ENCODE assay signal across 25 cellular contexts in the genomic region with DNA sequence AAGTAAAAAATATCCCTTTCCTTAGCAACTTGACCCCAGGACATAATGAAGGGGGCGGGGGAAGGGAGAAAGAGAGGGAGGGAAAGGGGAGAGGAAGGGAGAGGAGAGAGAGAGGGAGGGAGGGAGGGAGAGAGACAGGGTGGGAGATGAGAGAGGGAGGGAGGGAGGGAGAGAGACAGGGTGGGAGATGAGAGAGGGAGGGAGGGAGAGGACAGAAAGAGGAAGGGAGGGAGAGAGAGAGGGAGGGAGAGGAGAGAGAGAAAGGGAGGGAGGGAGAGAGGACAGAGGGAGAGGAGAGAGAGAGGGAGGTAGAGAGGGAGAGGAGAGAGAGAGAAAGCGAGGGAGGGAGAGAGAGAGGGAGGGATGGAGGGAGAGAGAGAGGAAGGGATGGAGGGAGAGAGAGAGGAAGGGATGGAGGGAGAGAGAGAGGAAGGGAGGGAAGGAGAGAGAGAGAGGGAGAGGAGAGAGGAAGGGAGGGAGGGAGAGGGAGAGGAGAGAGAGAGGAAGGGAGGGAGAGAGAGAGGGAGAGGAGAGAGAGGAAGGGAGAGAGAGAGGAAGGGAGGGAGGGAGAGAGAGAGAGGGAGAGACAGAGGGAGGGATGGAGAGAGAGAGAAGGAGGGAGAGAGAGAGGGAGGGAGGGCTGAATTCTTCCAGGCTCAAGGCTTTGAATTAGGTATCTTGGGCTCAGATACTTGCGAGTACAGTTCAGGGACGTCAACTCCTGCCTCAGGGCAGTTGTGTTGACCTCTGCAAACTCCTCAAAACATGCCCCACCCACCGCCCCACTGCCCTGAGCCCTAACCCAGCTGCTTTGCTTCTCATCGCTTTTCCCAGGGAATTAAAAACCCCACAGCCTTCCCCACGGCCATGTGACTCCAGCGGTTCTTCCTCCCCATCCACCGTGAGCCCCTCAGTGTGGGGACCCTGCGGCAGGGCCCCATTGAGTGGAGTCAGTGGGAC. TPM values are rescaled to one million over a fixed set of nuclear protein-coding genes. Genes with fewer than 3 reads are reported as not detected.
A peak's percentile ranks its signal among the peaks of the same experiment; 100 is the strongest.
DNase-seq lines count a peak whose midpoint lies in the region; ATAC-seq, FAIRE-seq and TF ChIP-seq lines count a peak whose summit lies in the region.
"Had no signal": no experiment of that assay in that cellular context is flagged by ENCODE, and none has a peak within 500 bp of the region (broad histone marks: within the 10 kb centered on the region; RNA-seq: fewer than 3 reads in every experiment).

No MANE protein-coding gene starts in this region.

- H3K23me2 ChIP-seq in H1 (ENCODE audit: low read depth, low read length) = peaks cover 3% of the 10 kb centered on the region; the same call in 1 of the 2 replicates

- no peak overlapping the region for H3K14ac ChIP-seq in H1 (ENCODE audit: insufficient read length)

- H2BK12ac ChIP-seq in H1 (ENCODE audit: low read depth, low read length) = peak overlapping the region; percentile 84; the same call in 1 of the 2 replicates

- peak overlapping the region; percentile 38 for H2BK120ac ChIP-seq in H1 (replicated peaks; ENCODE audit: low read depth, low read length)

- no peaks in the 10 kb centered on the region for H3K79me2 ChIP-seq in H1 (ENCODE audit: control insufficient read depth in 1 of 2, insufficient read depth in 2 of 2, low read length in 2 of 2)

- H3K27ac ChIP-seq in H1 (ENCODE audit: low read depth, low read length) = no peak overlapping the region
- peak overlapping the region; percentile 6 to 33 for H3K27ac ChIP-seq in tibial artery
- no peak overlapping the region for H3K27ac ChIP-seq in upper lobe of left lung
- H3K27ac ChIP-seq: 22Rv1, HL-60 had no signal

- no peak overlapping the region for H2AFZ ChIP-seq in H1 (ENCODE audit: low read length)

- H3K4me2 ChIP-seq in H1 (ENCODE audit: insufficient read depth in 1 of 2, low read depth in 2 of 2, low read length in 2 of 2) = peak overlapping the region; percentile 67 to 87; a peak in 3 of 4 replicates

- POLR2A ChIA-PET in H1 (lab: Charles Lee; ENCODE audit: partially characterized antibody) = interaction anchor here (1.8 kb wide), 1 partner anchor 13 kb away, joined by 4 read pairs; no protein-coding TSS in a partner anchor

- peak overlapping the region; percentile 19 for H3K18ac ChIP-seq in H1 (ENCODE audit: extremely low read depth, low read length)

- ATAC-seq in upper lobe of left lung (ENCODE audit: low FRiP score in 2 of 2) = no peak
- no peak for ATAC-seq in GM21576 (IDR thresholded peaks at IDR 0.05; ENCODE audit: unreplicated experiment)
- ATAC-seq: PC-3 had no signal

- H3K23ac ChIP-seq in H1 (ENCODE audit: insufficient read length) = no peak overlapping the region

- CTCF ChIA-PET in H1 (lab: Charles Lee; ENCODE audit: partially characterized antibody) = interaction anchor here (0.6 to 1.3 kb wide), 2 partner anchors 10 to 39 kb away, joined by 3 read pairs; no protein-coding TSS in a partner anchor

- intact Hi-C loops in tibial artery (cut with DNase I; ENCODE audit: low total_unique reads) = no loop called here

- FAIRE-seq in H1 (lab: Jason Lieb, UNC) = no peak
- no peak for FAIRE-seq in RCC 7860 (lab: Jason Lieb, UNC)
- FAIRE-seq: HTR-8/SVneo had no signal

- H4K8ac ChIP-seq in H1 (ENCODE audit: extremely low read depth, insufficient read depth, low read length) = 0 out of 2 replicates have a peak overlapping the region, but pooled peaks have one; percentile 1

- 59% methylated on average over 9 of the region's 10 CpGs; no CpG with 5 or more reads in 1 of the 2 experiments for WGBS in H1 (ENCODE audit: extremely low coverage in 1 of 2, insufficient coverage in 1 of 2, insufficient read length in 1 of 2, insufficient replicate concordance in 2 of 2, low coverage in 1 of 2, low lambda C conversion rate in 2 of 2, missing lambda C conversion rate in 1 of 2), 2 experiments
- WGBS in upper lobe of left lung, 2 donors = 22 to 34% methylated on average over 6 to 8 of the region's 10 CpGs

- no peak overlapping the region; the same call in 1 of the 2 replicates for H2BK15ac ChIP-seq in H1 (ENCODE audit: low read length)

- no peak overlapping the region for H3K56ac ChIP-seq in H1 (replicated peaks; ENCODE audit: insufficient read length, low read depth, low read length)

- TF ChIP-seq CTCF in H1 (IDR thresholded peaks at IDR 0.05; ENCODE audit: control extremely low read depth in 1 of 3, insufficient read depth in 1 of 3, low read depth in 1 of 3, low read length in 3 of 3) (no peak), tibial artery (IDR thresholded peaks at IDR 0.05) (no peak), upper lobe of left lung (IDR thresholded peaks at IDR 0.05) (no peak)

- no peaks in the 10 kb centered on the region for H4K20me1 ChIP-seq in H1 (replicated peaks in 1 of 2; ENCODE audit: control insufficient read depth in 1 of 2, insufficient read depth in 2 of 2, low read length in 2 of 2)

- H2AK5ac ChIP-seq in H1 (ENCODE audit: low read depth, low read length) = no peak overlapping the region

- TF ChIP-seq EP300 in H1 (IDR thresholded peaks at IDR 0.05; ENCODE audit: borderline replicate concordance in 1 of 2, low read depth in 2 of 2, low read length in 2 of 2) = no peak
- no peak for TF ChIP-seq EP300 in upper lobe of left lung (IDR thresholded peaks at IDR 0.05)

- H2BK5ac ChIP-seq in H1 (ENCODE audit: low read depth, low read length) = peak overlapping the region; percentile 24; the same call in 1 of the 2 replicates

- peak overlapping the region; percentile 72 for H2BK20ac ChIP-seq in H1 (ENCODE audit: low read length)

- no peak for TF ChIP-seq RAD21 in H1 (IDR thresholded peaks at IDR 0.05 in 1 of 2, conservative IDR thresholded peaks at IDR 0.05 in 1 of 2; ENCODE audit: low read depth in 2 of 2, low read length in 2 of 2)

- peak overlapping the region; percentile 77 for H4K91ac ChIP-seq in H1 (replicated peaks; ENCODE audit: insufficient read length, low read length)

- peak overlapping the region; percentile 28 for H3K4ac ChIP-seq in H1 (replicated peaks; ENCODE audit: insufficient read length, low read depth, low read length)

- DNase-seq in DMS 273 (lab: John Stamatoyannopoulos, UW; ENCODE audit: unreplicated experiment) = peak; percentile 10
- no peak for DNase-seq in DMS 273 treated with DMSO at 0.1 percent for 48 hours (lab: John Stamatoyannopoulos, UW)
- DNase-seq in M059J (ENCODE audit: low read depth) = peak; percentile 15
- DNase-seq in H1 (ENCODE audit: low read depth in 1 of 2, low spot score in 2 of 2) = no peak
- no peak for DNase-seq in tibial artery
- DNase-seq in RCC 7860 (ENCODE audit: low spot score) = no peak
- DNase-seq in upper lobe of left lung = no peak
- DNase-seq: BE2C; CD4-positive, CD25-positive, alpha-beta regulatory T cell; Kasumi-1; MM.1S; NCI-H1105 treated with DMSO at 0.1 percent for 48 hours; NCI-H1694; NCI-H524; PC-3; SW 1271; T-helper 2 cell had no signal

- H3K27me3 ChIP-seq in H1 (replicated peaks in 1 of 4; ENCODE audit: control insufficient read depth in 3 of 4, extremely low read depth in 1 of 4, insufficient read depth in 3 of 4, low read length in 3 of 4) (peaks cover 0 to 27% (median 25%) of the 10 kb centered on the region in 4 experiments; a peak in 5 of 7 replicates), tibial artery (peaks cover 0 to 22% of the 10 kb centered on the region in 2 donors), upper lobe of left lung (peaks cover 0 to 31% (median 3%) of the 10 kb centered on the region in 4 donors)
- H3K27me3 ChIP-seq: BE2C had no signal

- H3K9ac ChIP-seq in H1 (replicated peaks in 1 of 4; ENCODE audit: extremely low read depth in 1 of 4, low read depth in 3 of 4, low read length in 3 of 4) = no peak overlapping the region

- H3K9me3 ChIP-seq in H1 (ENCODE audit: insufficient read depth in 2 of 2, low read depth in 1 of 2, low read length in 1 of 2) = peaks cover 0 to 2% of the 10 kb centered on the region in 2 experiments; a peak in 1 of 4 replicates
- H3K9me3 ChIP-seq in tibial artery = no peaks in the 10 kb centered on the region
- H3K9me3 ChIP-seq in upper lobe of left lung = peaks cover 0 to 5% (median 0%) of the 10 kb centered on the region in 4 donors
- H3K9me3 ChIP-seq: BE2C, Caco-2, HAP-1 had no signal

- H3K4me3 ChIP-seq in H1 (ENCODE audit: extremely low read depth in 1 of 4, insufficient read depth in 2 of 4, low read depth in 3 of 4, low read length in 4 of 4) (peak overlapping the region in 1 of 4 experiments; percentile 46; a peak in 2 of 8 replicates), tibial artery (no peak overlapping the region), upper lobe of left lung (no peak overlapping the region)
- H3K4me3 ChIP-seq: HAP-1 had no signal

- no peaks in the 10 kb centered on the region for H3K79me1 ChIP-seq in H1 (ENCODE audit: low read depth, low read length)

- H3K36me3 ChIP-seq in H1 (ENCODE audit: control insufficient read depth in 2 of 4, insufficient read depth in 4 of 4, low read length in 3 of 4) = no peaks in the 10 kb centered on the region
- H3K36me3 ChIP-seq in tibial artery = no peaks in the 10 kb centered on the region
- no peaks in the 10 kb centered on the region for H3K36me3 ChIP-seq in upper lobe of left lung
- H3K36me3 ChIP-seq: BE2C, HAP-1 had no signal

- H4K5ac ChIP-seq in H1 (ENCODE audit: insufficient read length, low read depth, low read length) = no peak overlapping the region

- TF ChIP-seq POLR2A in H1 (IDR thresholded peaks at IDR 0.05; ENCODE audit: control extremely low read depth in 1 of 2, low read depth in 2 of 2, low read length in 2 of 2) = no peak
- no peak for TF ChIP-seq POLR2A in upper lobe of left lung (IDR thresholded peaks at IDR 0.05)

- H3K4me1 ChIP-seq in H1 (replicated peaks in 1 of 4; ENCODE audit: control insufficient read depth in 3 of 4, insufficient read depth in 4 of 4, low read length in 3 of 4) (peaks cover 0 to 44% (median 31%) of the 10 kb centered on the region in 4 experiments; a peak in 6 of 7 replicates), tibial artery (peaks cover 4 to 84% (median 45%) of the 10 kb centered on the region in 4 donors), upper lobe of left lung (peaks cover 0 to 8% (median 0%) of the 10 kb centered on the region in 4 donors)
- H3K4me1 ChIP-seq: Caco-2, HAP-1 had no signal

TF ChIP-seq in H1, 55 proteins besides CTCF, POLR2A, EP300 and RAD21 (continues in another document):
- TF ChIP-seq JUND (IDR thresholded peaks at IDR 0.05; ENCODE audit: low read length) = no peak
- TF ChIP-seq BACH1 (IDR thresholded peaks at IDR 0.05; ENCODE audit: low read length) = no peak
- TF ChIP-seq EZH2 (IDR thresholded peaks at IDR 0.05; ENCODE audit: low read depth, low read length, severe bottlenecking) = no peak

RNA-seq across cellular contexts. Expression of gene ADRA2C, which starts 40.0 kb away (rescaled TPM):
- not detected in 2 replicates for total RNA-seq in M059J (2014; rRNA removed; shearing (Covaris generic))
- total RNA-seq in H1 (2021; fragmentation: NEBNext Ultra II Directional; extraction: Animal tissue kit (Norgen Biotek cat#: 25700)) = 13.8 and 14.8 TPM in 2 replicates
- polyA plus RNA-seq in H1 (2011; rRNA removed) = 14.6 and 27.3 TPM in 2 replicates
- polyA plus RNA-seq in H1 (2011; cell fraction: cytosol; rRNA removed) = 15.1 TPM
- 35.4 TPM for polyA plus RNA-seq in H1 (2011; cell fraction: nucleus; rRNA removed)
- 4.8 to 12.3 TPM (median 11.4 TPM) in 4 replicates for polyA plus RNA-seq in H1 (2012, experiment 1 of 2)
- polyA plus RNA-seq in H1 (2012, experiment 2 of 2) = 5.9 TPM
- 9.6 TPM for polyA plus RNA-seq in H1 (2013, experiment 1 of 2)
- 8.5 TPM for polyA plus RNA-seq in H1 (2013, experiment 2 of 2)
- 10.0 and 12.3 TPM in 2 replicates for polyA minus RNA-seq in H1 (2011; rRNA and poly(A)+ RNA removed)
- 11.6 TPM for polyA minus RNA-seq in H1 (2011; cell fraction: cytosol; rRNA and poly(A)+ RNA removed)
- polyA minus RNA-seq in H1 (2011; cell fraction: nucleus; rRNA and poly(A)+ RNA removed) = 16.3 TPM
- 1 to 10 TPM; 1.2 to 6.3 (median 2.2) TPM for total RNA-seq in upper lobe of left lung
- total RNA-seq: CD4-positive, CD25-positive, alpha-beta regulatory T cell; PC-3 had no signal
- polyA plus RNA-seq: AG04450; CD4-positive, CD25-positive, alpha-beta regulatory T cell; IgD-negative memory B cell had no signal

Comparison
In these comparisons a context has a peak if more than half of its experiments do, and no peak if none do; other contexts are left out.
1. DNase-seq: peak in DMS 273 (single experiment) and M059J (single experiment); none in DMS 273 treated with DMSO at 0.1 percent for 48 hours (single experiment), H1 (0 of 2), tibial artery (0 of 2), RCC 7860 (single experiment) and upper lobe of left lung (0 of 2).
2. H3K27ac ChIP-seq: peak in tibial artery (2 of 2); none in H1 (single experiment) and upper lobe of left lung (0 of 4).